In the genomic region with DNA sequence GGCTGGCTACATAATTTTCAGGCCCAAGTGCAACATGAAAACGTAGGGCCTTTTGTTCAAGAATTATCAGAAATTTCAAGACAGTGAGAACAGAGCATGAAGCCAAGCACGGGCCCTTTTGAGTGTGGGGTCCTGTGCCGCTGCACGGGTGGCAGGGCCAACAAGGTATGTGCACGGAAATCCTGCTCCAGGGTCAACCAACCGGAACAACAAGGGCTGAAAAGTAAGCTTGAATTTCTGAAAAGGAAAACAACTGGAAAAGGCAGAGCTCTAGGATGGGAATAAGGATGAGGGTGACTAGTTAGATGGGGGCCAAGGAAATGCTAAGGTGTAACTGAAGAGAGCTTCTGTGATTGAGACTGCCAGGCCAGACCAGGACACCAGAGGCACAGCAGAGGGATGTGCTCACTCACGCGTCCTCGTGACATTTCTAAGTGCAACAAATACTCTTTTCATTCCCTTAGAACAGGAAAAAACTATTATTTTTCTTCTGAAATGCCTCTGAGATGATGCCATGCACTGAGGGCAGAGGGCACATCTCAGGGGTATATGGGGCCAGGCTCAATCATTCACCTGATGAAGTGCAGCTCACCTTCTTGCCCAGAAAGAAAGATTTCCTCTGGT, we compare ENCODE assay signal across 16 cellular contexts.
DNase-seq lines count a peak whose midpoint lies in the region; ATAC-seq, FAIRE-seq and TF ChIP-seq lines count a peak whose summit lies in the region.
"Had no signal": no experiment of that assay in that cellular context is flagged by ENCODE, and none has a peak within 500 bp of the region (broad histone marks: within the 10 kb centered on the region; RNA-seq: fewer than 3 reads in every experiment).

No MANE protein-coding gene starts in this region.

- peaks cover 43% of the 10 kb centered on the region in 2 donors for H3K4me1 ChIP-seq in kidney (ENCODE audit: control insufficient read depth in 1 of 2, insufficient read depth in 1 of 2, low read depth in 1 of 2, low read length in 2 of 2)
- H3K4me1 ChIP-seq in sigmoid colon = peaks cover 0 to 39% (median 38%) of the 10 kb centered on the region in 4 donors
- peaks cover 3 to 9% of the 10 kb centered on the region in 2 donors for H3K4me1 ChIP-seq in small intestine (ENCODE audit: control insufficient read depth in 2 of 2, insufficient read depth in 1 of 2, low read depth in 1 of 2, low read length in 1 of 2)

- H3K36me3 ChIP-seq in kidney (ENCODE audit: control insufficient read depth in 1 of 2, insufficient read depth in 2 of 2, low read length in 2 of 2) = no peaks in the 10 kb centered on the region
- H3K36me3 ChIP-seq in sigmoid colon = no peaks in the 10 kb centered on the region
- H3K36me3 ChIP-seq in small intestine (ENCODE audit: control insufficient read depth in 2 of 2, insufficient read depth in 2 of 2, low read length in 2 of 2) = no peaks in the 10 kb centered on the region

- no peak for TF ChIP-seq POLR2A in GM12891 (IDR thresholded peaks at IDR 0.05; ENCODE audit: low read depth, low read length)
- no peak for TF ChIP-seq POLR2A in sigmoid colon (IDR thresholded peaks at IDR 0.05)

- intact Hi-C loops in kidney (cut with DNase I) = no loop called here
- intact Hi-C loops in sigmoid colon (cut with DNase I) = loop anchor here (10.0 kb wide), 1 partner anchor 309 kb away; no protein-coding TSS in a partner anchor

- ATAC-seq in T-helper 17 cell = no peak
- ATAC-seq: PC-3 had no signal

- H3K27me3 ChIP-seq in sigmoid colon (no peaks in the 10 kb centered on the region), small intestine (ENCODE audit: control insufficient read depth in 2 of 2, insufficient read depth in 2 of 2, low read length in 2 of 2) (no peaks in the 10 kb centered on the region)
- H3K27me3 ChIP-seq: esophagus squamous epithelium had no signal

- no peak for TF ChIP-seq EP300 in sigmoid colon (IDR thresholded peaks at IDR 0.05)

- no peak overlapping the region for H3K9ac ChIP-seq in kidney (ENCODE audit: low read length in 2 of 2)
- H3K9ac ChIP-seq: SK-N-SH had no signal

- no peak overlapping the region for H3K4me3 ChIP-seq in kidney (ENCODE audit: low read length in 2 of 2)
- H3K4me3 ChIP-seq in sigmoid colon = no peak overlapping the region
- H3K4me3 ChIP-seq in small intestine (ENCODE audit: low read depth in 1 of 2, low read length in 2 of 2) = no peak overlapping the region
- H3K4me3 ChIP-seq: esophagus squamous epithelium, skin epidermis had no signal

- H3K27me3 Mint-ChIP-seq in T-helper 17 cell = no peaks in the 10 kb centered on the region

- TF ChIP-seq CTCF in kidney (IDR thresholded peaks at IDR 0.05; ENCODE audit: borderline replicate concordance, extremely low read depth, insufficient read depth) (no peak), sigmoid colon (IDR thresholded peaks at IDR 0.05) (no peak)

- H3K4me3 Mint-ChIP-seq in T-helper 17 cell = no peak overlapping the region

- no peak for DNase-seq in GM12891 (ENCODE audit: insufficient read length, low spot score)
- no peak for DNase-seq in T-helper 17 cell
- peak; percentile 56 for DNase-seq in kidney
- DNase-seq in sigmoid colon = peak; percentile 19
- DNase-seq in small intestine = no peak
- no peak for DNase-seq in stimulated activated CD4-positive, alpha-beta T cell treated with anti-CD3 and anti-CD28 coated beads, Interleukin-2, amount 100 ng/mL, for 24 hours
- DNase-seq in NCI-H774 (lab: John Stamatoyannopoulos, UW) = no peak
- DNase-seq in NOMO-1 treated with dmso at 0.1 percent for 144 hours (lab: John Stamatoyannopoulos, UW; ENCODE audit: unreplicated experiment) = no peak
- DNase-seq: activated CD4-positive, alpha-beta T cell treated with anti-CD3 and anti-CD28 coated beads for 4 hours; activated naive CD4-positive, alpha-beta T cell; AML-193; esophagus squamous epithelium; PC-3; trophoblast cell had no signal

- H3K9me3 ChIP-seq in T-helper 17 cell (ENCODE audit: control insufficient read depth, low read length, poor library complexity, severe bottlenecking) = no peaks in the 10 kb centered on the region
- H3K9me3 ChIP-seq in kidney (ENCODE audit: control insufficient read depth in 1 of 2, low read length in 2 of 2) = no peaks in the 10 kb centered on the region
- no peaks in the 10 kb centered on the region for H3K9me3 ChIP-seq in sigmoid colon
- no peaks in the 10 kb centered on the region for H3K9me3 ChIP-seq in small intestine (ENCODE audit: control insufficient read depth, low read depth)
- H3K9me3 ChIP-seq: esophagus squamous epithelium, SK-N-SH had no signal

- FAIRE-seq in GM12891 (lab: Jason Lieb, UNC) (no peak), kidney (lab: Jason Lieb, UNC) (no peak), small intestine (lab: Jason Lieb, UNC) (no peak)

- H3K27ac Mint-ChIP-seq in T-helper 17 cell = peak overlapping the region; percentile 41

- WGBS in sigmoid colon, 2 donors = 89 to 91% methylated on average over 9 of the region's 9 CpGs
- 84 to 90% (median 87%) methylated on average over 9 of the region's 9 CpGs for WGBS in small intestine, 3 donors

- peaks cover 2% of the 10 kb centered on the region for H3K36me3 Mint-ChIP-seq in T-helper 17 cell (ENCODE audit: low read depth)

- H3K27ac ChIP-seq in kidney (ENCODE audit: low read depth in 2 of 2, low read length in 2 of 2) = peak overlapping the region in 1 of 2 donors; percentile 38
- H3K27ac ChIP-seq in sigmoid colon = peak overlapping the region in 1 of 4 donors; percentile 16
- no peak overlapping the region for H3K27ac ChIP-seq in small intestine (ENCODE audit: low read depth in 1 of 2, low read length in 1 of 2)

- peaks cover 18% of the 10 kb centered on the region for H3K4me1 Mint-ChIP-seq in T-helper 17 cell

TF ChIP-seq in GM12891, 5 proteins besides CTCF, POLR2A, EP300 and RAD21:
- TF ChIP-seq TAF1 (IDR thresholded peaks at IDR 0.05; ENCODE audit: low read depth, low read length) (no peak), POLR2AphosphoS5 (IDR thresholded peaks at IDR 0.05; ENCODE audit: low read depth, low read length) (no peak), POU2F2 (IDR thresholded peaks at IDR 0.05; ENCODE audit: low read depth, low read length) (no peak), PAX5 (IDR thresholded peaks at IDR 0.05; ENCODE audit: insufficient read depth, low read length, severe bottlenecking) (peak; percentile 38), SPI1 (IDR thresholded peaks at IDR 0.05; ENCODE audit: low read depth, low read length) (no peak)

Comparison
In these comparisons a context has a peak if more than half of its experiments do, and no peak if none do; other contexts are left out.
1. DNase-seq: peak in kidney (single experiment) and sigmoid colon (single experiment); none in GM12891 (single experiment), T-helper 17 cell (0 of 3), small intestine (single experiment), stimulated activated CD4-positive, alpha-beta T cell treated with anti-CD3 and anti-CD28 coated beads, Interleukin-2, amount 100 ng/mL, for 24 hours (0 of 2), NCI-H774 (single experiment) and NOMO-1 treated with dmso at 0.1 percent for 144 hours (single experiment).